In genomic region chr1:113216664-113217063, GRCh38 we compare ENCODE assay signal across 33 cellular contexts.
"Had no signal": no experiment of that assay in that cellular context is flagged by ENCODE, and none has a peak within 500 bp of the region (broad histone marks: within the 10 kb centered on the region; RNA-seq: fewer than 3 reads in every experiment).

No MANE protein-coding gene starts in this region.

- DNase-seq: activated CD4-positive, alpha-beta memory T cell treated with anti-CD3 and anti-CD28 coated beads for 36 hours; activated CD4-positive, alpha-beta T cell treated with anti-CD3 and anti-CD28 coated beads, Interleukin-2, amount 10 ng/mL, durations not matched to agents 24 days and 14 days; activated CD4-positive, CD25-positive, alpha-beta regulatory T cell treated with anti-CD3 and anti-CD28 coated beads, Interleukin-2, amount 50 U/mL, for 72 hours; activated CD8-positive, alpha-beta memory T cell treated with anti-CD3 and anti-CD28 coated beads, Interleukin-2, amount 50 U/mL, for 4 hours; activated gamma-delta T cell treated with Interleukin-2 at 50 U/mL for 16 hours; activated naive CD8-positive, alpha-beta T cell treated with anti-CD3 and anti-CD28 coated beads, Interleukin-2, amount 50 U/mL, for 24 hours; activated T-cell treated with anti-CD3 and anti-CD28 coated beads, Interleukin-2, amount 50 U/mL, for 4 hours; amygdala; dermis blood vessel endothelial cell; effector CD4-positive, alpha-beta T cell; foreskin keratinocyte; heart right ventricle; kidney glomerular epithelial cell; left lung; lower lobe of right lung; naive B cell; nucleus accumbens; stimulated activated CD4-positive, alpha-beta T cell treated with anti-CD3 and anti-CD28 coated beads, Interleukin-12 subunit alpha, Interleukin-12 subunit beta, amount 100 ng/mL, for 4 hours; stimulated activated CD4-positive, alpha-beta T cell treated with anti-CD3 and anti-CD28 coated beads, Interleukin-4, amount 100 ng/mL, for 24 hours; substantia nigra; T-helper 17 cell; T1000 had no signal

- H3K4me3 ChIP-seq: breast epithelium, esophagus muscularis mucosa, heart right ventricle, left lung, lower lobe of right lung, skin epidermis had no signal

- H3K4me3 Mint-ChIP-seq: activated CD4-positive, alpha-beta memory T cell treated with anti-CD3 and anti-CD28 coated beads for 36 hours; activated CD4-positive, alpha-beta T cell treated with anti-CD3 and anti-CD28 coated beads, Interleukin-2, amount 10 ng/mL, durations not matched to agents 24 days and 14 days; activated naive CD4-positive, alpha-beta T cell treated with anti-CD3 and anti-CD28 coated beads, Interleukin-2, amount 50 U/mL, for 24 hours; activated naive CD8-positive, alpha-beta T cell treated with anti-CD3 and anti-CD28 coated beads, Interleukin-2, amount 50 U/mL, for 24 hours; activated T-cell treated with anti-CD3 and anti-CD28 coated beads, Interleukin-2, amount 50 U/mL, for 4 hours; activated T-helper 17 cell treated with anti-CD3 and anti-CD28 coated beads, Interleukin-2, amount 50 U/mL, for 72 hours; central memory CD8-positive, alpha-beta T cell; naive B cell; neural crest cell; stimulated activated effector memory CD8-positive, alpha-beta T cell treated with anti-CD3 and anti-CD28 coated beads, Interleukin-12 subunit alpha, Interleukin-12 subunit beta, amount 100 ng/mL, for 72 hours; stimulated activated naive CD8-positive, alpha-beta T cell treated with anti-CD3 and anti-CD28 coated beads, Interleukin-15, Interleukin-2, amounts not matched to agents 100 ng/mL and 50 ng/mL, for 24 hours; T-helper 17 cell had no signal

- H3K9ac ChIP-seq: parathyroid adenoma had no signal

- H3K36me3 ChIP-seq: breast epithelium, esophagus muscularis mucosa, heart right ventricle, left lung, lower lobe of right lung had no signal

- H3K4me1 ChIP-seq: breast epithelium, esophagus muscularis mucosa, foreskin keratinocyte, heart right ventricle, left lung, parathyroid adenoma had no signal

- ATAC-seq: activated naive CD8-positive, alpha-beta T cell treated with anti-CD3 and anti-CD28 coated beads, Interleukin-2, amount 50 U/mL, for 24 hours; activated T-cell treated with anti-CD3 and anti-CD28 coated beads, Interleukin-2, amount 50 U/mL, for 4 hours; activated T-helper 17 cell treated with anti-CD3 and anti-CD28 coated beads, Interleukin-2, amount 50 U/mL, for 72 hours; foreskin keratinocyte; heart right ventricle; sciatic nerve; stimulated activated effector memory CD8-positive, alpha-beta T cell treated with anti-CD3 and anti-CD28 coated beads, Interleukin-12 subunit alpha, Interleukin-12 subunit beta, amount 100 ng/mL, for 72 hours; T-helper 17 cell had no signal

- H3K27me3 Mint-ChIP-seq: activated CD4-positive, alpha-beta T cell treated with anti-CD3 and anti-CD28 coated beads, Interleukin-2, amount 10 ng/mL, durations not matched to agents 24 days and 14 days; activated naive CD4-positive, alpha-beta T cell treated with anti-CD3 and anti-CD28 coated beads, Interleukin-2, amount 50 U/mL, for 24 hours; activated naive CD8-positive, alpha-beta T cell treated with anti-CD3 and anti-CD28 coated beads, Interleukin-2, amount 50 U/mL, for 24 hours; stimulated activated naive CD8-positive, alpha-beta T cell treated with anti-CD3 and anti-CD28 coated beads, Interleukin-15, Interleukin-2, amounts not matched to agents 100 ng/mL and 50 ng/mL, for 24 hours had no signal

- H3K9me3 ChIP-seq: lower lobe of right lung had no signal

- H3K9me3 Mint-ChIP-seq: activated CD4-positive, alpha-beta T cell treated with anti-CD3 and anti-CD28 coated beads, Interleukin-2, amount 10 ng/mL, durations not matched to agents 24 days and 14 days; activated T-cell treated with anti-CD3 and anti-CD28 coated beads, Interleukin-2, amount 50 U/mL, for 4 hours had no signal

- H3K27ac ChIP-seq: breast epithelium, esophagus muscularis mucosa, foreskin keratinocyte, heart right ventricle, left lung, lower lobe of right lung, parathyroid adenoma, skin epidermis had no signal

- H3K36me3 Mint-ChIP-seq: activated CD4-positive, alpha-beta memory T cell treated with anti-CD3 and anti-CD28 coated beads for 36 hours; activated naive CD4-positive, alpha-beta T cell treated with anti-CD3 and anti-CD28 coated beads, Interleukin-2, amount 50 U/mL, for 24 hours; stimulated activated effector memory CD8-positive, alpha-beta T cell treated with anti-CD3 and anti-CD28 coated beads, Interleukin-12 subunit alpha, Interleukin-12 subunit beta, amount 100 ng/mL, for 72 hours had no signal

- H3K27me3 ChIP-seq: breast epithelium, esophagus muscularis mucosa, left lung had no signal

- H3K79me2 ChIP-seq: parathyroid adenoma had no signal

- H2AFZ ChIP-seq: parathyroid adenoma had no signal

- H3K27ac Mint-ChIP-seq: activated CD4-positive, alpha-beta memory T cell treated with anti-CD3 and anti-CD28 coated beads for 36 hours; activated CD4-positive, alpha-beta T cell treated with anti-CD3 and anti-CD28 coated beads, Interleukin-2, amount 10 ng/mL, durations not matched to agents 24 days and 14 days; activated naive CD4-positive, alpha-beta T cell treated with anti-CD3 and anti-CD28 coated beads, Interleukin-2, amount 50 U/mL, for 24 hours; activated naive CD8-positive, alpha-beta T cell treated with anti-CD3 and anti-CD28 coated beads, Interleukin-2, amount 50 U/mL, for 24 hours; activated T-helper 17 cell treated with anti-CD3 and anti-CD28 coated beads, Interleukin-2, amount 50 U/mL, for 72 hours; naive B cell; stimulated activated effector memory CD8-positive, alpha-beta T cell treated with anti-CD3 and anti-CD28 coated beads, Interleukin-12 subunit alpha, Interleukin-12 subunit beta, amount 100 ng/mL, for 72 hours; stimulated activated naive CD8-positive, alpha-beta T cell treated with anti-CD3 and anti-CD28 coated beads, Interleukin-15, Interleukin-2, amounts not matched to agents 100 ng/mL and 50 ng/mL, for 24 hours; T-helper 17 cell had no signal

- H3K4me1 Mint-ChIP-seq: activated CD4-positive, alpha-beta T cell treated with anti-CD3 and anti-CD28 coated beads, Interleukin-2, amount 10 ng/mL, durations not matched to agents 24 days and 14 days; activated naive CD4-positive, alpha-beta T cell treated with anti-CD3 and anti-CD28 coated beads, Interleukin-2, amount 50 U/mL, for 24 hours; activated naive CD8-positive, alpha-beta T cell treated with anti-CD3 and anti-CD28 coated beads, Interleukin-2, amount 50 U/mL, for 24 hours; activated T-helper 17 cell treated with anti-CD3 and anti-CD28 coated beads, Interleukin-2, amount 50 U/mL, for 72 hours; central memory CD8-positive, alpha-beta T cell; naive B cell; stimulated activated effector memory CD8-positive, alpha-beta T cell treated with anti-CD3 and anti-CD28 coated beads, Interleukin-12 subunit alpha, Interleukin-12 subunit beta, amount 100 ng/mL, for 72 hours; T-helper 17 cell had no signal
